ENCODE assay signal across 13 cellular contexts in genomic region chr5:170357853-170358497, GRCh38. TPM values are rescaled to one million over a fixed set of nuclear protein-coding genes. Genes with fewer than 3 reads are reported as not detected.
A peak's percentile ranks its signal among the peaks of the same experiment; 100 is the strongest.
DNase-seq lines count a peak whose midpoint lies in the region; ATAC-seq and TF ChIP-seq lines count a peak whose summit lies in the region.
"Had no signal": no experiment of that assay in that cellular context is flagged by ENCODE, and none has a peak within 500 bp of the region (broad histone marks: within the 10 kb centered on the region; RNA-seq: fewer than 3 reads in every experiment).

No MANE protein-coding gene starts in this region.

- H3K9me3 Mint-ChIP-seq in stimulated activated effector memory CD8-positive, alpha-beta T cell treated with anti-CD3 and anti-CD28 coated beads, Interleukin-12 subunit alpha, Interleukin-12 subunit beta, amount 100 ng/mL, for 72 hours = no peaks in the 10 kb centered on the region

- no peaks in the 10 kb centered on the region for H3K36me3 Mint-ChIP-seq in stimulated activated effector memory CD8-positive, alpha-beta T cell treated with anti-CD3 and anti-CD28 coated beads, Interleukin-12 subunit alpha, Interleukin-12 subunit beta, amount 100 ng/mL, for 72 hours
- H3K36me3 Mint-ChIP-seq: brain had no signal

- TF ChIP-seq CTCF in left ventricle myocardium inferior (IDR thresholded peaks at IDR 0.05; ENCODE audit: borderline replicate concordance) = no peak
- no peak for TF ChIP-seq CTCF in psoas muscle (IDR thresholded peaks at IDR 0.05)
- no peak for TF ChIP-seq CTCF in GM10266 (IDR thresholded peaks at IDR 0.05; ENCODE audit: control insufficient read depth, insufficient read depth, low read depth, missing control alignments)

- H3K4me3 ChIP-seq in left ventricle myocardium inferior (no peak overlapping the region), psoas muscle (no peak overlapping the region)
- H3K4me3 ChIP-seq: vagina had no signal

- H3K36me3 ChIP-seq in left ventricle myocardium inferior = no peaks in the 10 kb centered on the region
- no peaks in the 10 kb centered on the region for H3K36me3 ChIP-seq in psoas muscle (ENCODE audit: insufficient read depth in 1 of 2, low read depth in 1 of 2)
- H3K36me3 ChIP-seq: vagina had no signal

- WGBS in psoas muscle, 3 donors = 69 to 73% (median 73%) methylated on average over 10 of the region's 10 CpGs

- H3K27me3 ChIP-seq in left ventricle myocardium inferior (ENCODE audit: low read depth) (peaks cover 43% of the 10 kb centered on the region), psoas muscle (ENCODE audit: insufficient read depth in 3 of 3, low read length in 2 of 3) (peaks cover 0 to 11% (median 7%) of the 10 kb centered on the region in 3 donors)
- H3K27me3 ChIP-seq: vagina had no signal

- peak; percentile 44 for DNase-seq in ELF-1 (ENCODE audit: low read depth, low spot score)
- DNase-seq in SKM-1 treated with dmso at 0.1 percent for 144 hours (lab: John Stamatoyannopoulos, UW; ENCODE audit: unreplicated experiment) = peak; percentile 86
- peak; percentile 73 for DNase-seq in left ventricle myocardium inferior
- DNase-seq in psoas muscle = peak; percentile 64 to 80
- DNase-seq in GM10266 (ENCODE audit: extremely low spot score) = no peak
- DNase-seq in HuH-7.5 (ENCODE audit: low spot score) = no peak
- no peak for DNase-seq in stimulated activated effector memory CD8-positive, alpha-beta T cell treated with anti-CD3 and anti-CD28 coated beads, Interleukin-12 subunit alpha, Interleukin-12 subunit beta, amount 100 ng/mL, for 72 hours (ENCODE audit: low spot score in 2 of 2)
- DNase-seq in NCI-H226 = no peak
- DNase-seq: NCI-H2227 treated with DMSO at 0.1 percent for 48 hours; stimulated activated CD4-positive, alpha-beta T cell treated with anti-CD3 and anti-CD28 coated beads, Interleukin-4, amount 100 ng/mL, for 1 hour; SW 1271 had no signal

- H3K4me1 ChIP-seq in left ventricle myocardium inferior (peaks cover 76% of the 10 kb centered on the region), psoas muscle (no peaks in the 10 kb centered on the region)
- H3K4me1 ChIP-seq: vagina had no signal

- intact Hi-C loops in left ventricle myocardium inferior (cut with micrococcal nuclease) (no loop called here), psoas muscle (cut with DNase I) (no loop called here)

- H3K9me3 ChIP-seq in left ventricle myocardium inferior (replicated peaks) (no peaks in the 10 kb centered on the region), psoas muscle (no peaks in the 10 kb centered on the region)
- H3K9me3 ChIP-seq: vagina had no signal

- no peak overlapping the region for H3K4me3 Mint-ChIP-seq in stimulated activated effector memory CD8-positive, alpha-beta T cell treated with anti-CD3 and anti-CD28 coated beads, Interleukin-12 subunit alpha, Interleukin-12 subunit beta, amount 100 ng/mL, for 72 hours
- H3K4me3 Mint-ChIP-seq: brain had no signal

- H3K27ac ChIP-seq in left ventricle myocardium inferior (replicated peaks) = peak overlapping the region; percentile 46
- no peak overlapping the region for H3K27ac ChIP-seq in psoas muscle
- H3K27ac ChIP-seq: vagina had no signal

- peak in 3 of 4 donors; percentile 29 to 44 (median 43) for ATAC-seq in psoas muscle
- no peak for ATAC-seq in stimulated activated effector memory CD8-positive, alpha-beta T cell treated with anti-CD3 and anti-CD28 coated beads, Interleukin-12 subunit alpha, Interleukin-12 subunit beta, amount 100 ng/mL, for 72 hours

- no peaks in the 10 kb centered on the region for H3K4me1 Mint-ChIP-seq in stimulated activated effector memory CD8-positive, alpha-beta T cell treated with anti-CD3 and anti-CD28 coated beads, Interleukin-12 subunit alpha, Interleukin-12 subunit beta, amount 100 ng/mL, for 72 hours

- H3K27ac Mint-ChIP-seq in stimulated activated effector memory CD8-positive, alpha-beta T cell treated with anti-CD3 and anti-CD28 coated beads, Interleukin-12 subunit alpha, Interleukin-12 subunit beta, amount 100 ng/mL, for 72 hours = no peak overlapping the region
- H3K27ac Mint-ChIP-seq: brain had no signal

RNA-seq across cellular contexts. Expression of gene KCNMB1, which starts 31.2 kb away (rescaled TPM):
- total RNA-seq in left ventricle myocardium inferior (1.3 TPM), psoas muscle (under 1 TPM; 0.12 to 0.38 (median 0.24) TPM)
- under 1 TPM; 0.23 to 0.42 (median 0.25) TPM for polyA plus RNA-seq in psoas muscle

Comparison
In these comparisons a context has a peak if more than half of its experiments do, and no peak if none do; other contexts are left out.
1. DNase-seq: peak in ELF-1 (single experiment), SKM-1 treated with dmso at 0.1 percent for 144 hours (single experiment), left ventricle myocardium inferior (single experiment) and psoas muscle (2 of 2); none in GM10266 (single experiment), HuH-7.5 (single experiment), stimulated activated effector memory CD8-positive, alpha-beta T cell treated with anti-CD3 and anti-CD28 coated beads, Interleukin-12 subunit alpha, Interleukin-12 subunit beta, amount 100 ng/mL, for 72 hours (0 of 2) and NCI-H226 (single experiment).